20 cellular contexts compared by ENCODE assay signal in genomic region chr6:163302747-163303146, GRCh38.
"Had no signal": no experiment of that assay in that cellular context is flagged by ENCODE, and none has a peak within 500 bp of the region (broad histone marks: within the 10 kb centered on the region; RNA-seq: fewer than 3 reads in every experiment).

No MANE protein-coding gene starts in this region.

- H3K4me3 ChIP-seq: body of pancreas, left lung, pancreas, prostate gland, vagina had no signal

- H3K4me1 ChIP-seq: body of pancreas, left lung, pancreas, prostate gland, vagina had no signal

- FAIRE-seq: pancreas had no signal

- ATAC-seq: activated naive CD4-positive, alpha-beta T cell treated with anti-CD3 and anti-CD28 coated beads, Interleukin-2, amount 50 U/mL, for 72 hours; activated T-cell treated with anti-CD3 and anti-CD28 coated beads, Interleukin-2, amount 50 U/mL, for 72 hours; body of pancreas; esophagus mucosa; left lung; pancreas; stimulated activated naive CD8-positive, alpha-beta T cell treated with anti-CD3 and anti-CD28 coated beads, Interleukin-15, Interleukin-2, amounts not matched to agents 100 U/mL and 50 U/mL, for 24 hours had no signal

- H3K9me3 ChIP-seq: body of pancreas, left lung, pancreas, prostate gland, vagina had no signal

- DNase-seq: activated CD4-positive, alpha-beta T cell treated with anti-CD3 and anti-CD28 coated beads for 4 hours; activated CD4-positive, alpha-beta T cell treated with anti-CD3 and anti-CD28 coated beads, Interleukin-2, amount 50 U/mL, for 4 hours; activated naive CD4-positive, alpha-beta T cell; activated T-cell treated with anti-CD3 and anti-CD28 coated beads for 4 hours; activated T-cell treated with anti-CD3 and anti-CD28 coated beads, Interleukin-2, amount 50 U/mL, for 72 hours; body of pancreas; central memory CD4-positive, alpha-beta T cell; endodermal cell; foreskin fibroblast; kidney glomerular epithelial cell; left lung; nucleus accumbens; pancreas; stimulated activated CD4-positive, alpha-beta T cell treated with anti-CD3 and anti-CD28 coated beads, Interleukin-2, amount 100 ng/mL, for 48 hours; stimulated activated naive CD8-positive, alpha-beta T cell treated with anti-CD3 and anti-CD28 coated beads, Interleukin-15, Interleukin-2, amounts not matched to agents 100 U/mL and 50 U/mL, for 24 hours had no signal

- H3K27ac ChIP-seq: body of pancreas, left lung, pancreas, prostate gland, vagina, VCaP had no signal

- H3K36me3 ChIP-seq: left lung, pancreas, prostate gland, vagina had no signal

- H3K27me3 ChIP-seq: body of pancreas, left lung, pancreas, vagina had no signal
